15 cellular contexts compared by ENCODE assay signal in genomic region chr4:142265946-142266345, GRCh38.
DNase-seq lines count a peak whose midpoint lies in the region; ATAC-seq and TF ChIP-seq lines count a peak whose summit lies in the region.
"Had no signal": no experiment of that assay in that cellular context is flagged by ENCODE, and none has a peak within 500 bp of the region (broad histone marks: within the 10 kb centered on the region; RNA-seq: fewer than 3 reads in every experiment).

No MANE protein-coding gene starts in this region.

- DNase-seq in heart left ventricle (no peak), Right ventricle myocardium inferior (ENCODE audit: missing footprints) (no peak), right cardiac atrium (no peak), sigmoid colon (no peak)
- DNase-seq in activated naive CD8-positive, alpha-beta T cell treated with anti-CD3 and anti-CD28 coated beads for 36 hours, result no peak
- DNase-seq: activated effector memory CD4-positive, alpha-beta T cell treated with Interleukin-2 at 50 U/mL for 16 hours; caudate nucleus; NCI-H146; spleen; substantia nigra had no signal

- H3K27me3 Mint-ChIP-seq in activated naive CD8-positive, alpha-beta T cell treated with anti-CD3 and anti-CD28 coated beads for 36 hours, result no peaks in the 10 kb centered on the region

- H3K4me3 ChIP-seq in heart left ventricle (no peak overlapping the region), right cardiac atrium (ENCODE audit: low read length) (no peak overlapping the region), urinary bladder (ENCODE audit: low read depth, low read length) (no peak overlapping the region), sigmoid colon (no peak overlapping the region)
- H3K4me3 ChIP-seq: BLaER1 treated with 17β-estradiol and CSF1 and Interleukin-3, amounts not matched to agents 10 nM and 100 nM; spleen had no signal

- TF ChIP-seq POLR2A in heart left ventricle (IDR thresholded peaks at IDR 0.05) (no peak), sigmoid colon (IDR thresholded peaks at IDR 0.05) (no peak)

- peaks cover 78% of the 10 kb centered on the region for H3K36me3 Mint-ChIP-seq in activated naive CD8-positive, alpha-beta T cell treated with anti-CD3 and anti-CD28 coated beads for 36 hours

- H3K27ac ChIP-seq in heart left ventricle (peak overlapping the region; percentile 43 to 89 (median 76)), right cardiac atrium (ENCODE audit: low read length) (peak overlapping the region; percentile 23), urinary bladder (ENCODE audit: low read depth) (peak overlapping the region; percentile 23), sigmoid colon (peak overlapping the region in 2 of 4 donors; percentile 15 to 32)
- H3K27ac ChIP-seq: BLaER1 treated with 17β-estradiol and CSF1 and Interleukin-3, amounts not matched to agents 10 nM and 100 nM; KMS-11; spleen had no signal

- no peak overlapping the region for H3K4me3 Mint-ChIP-seq in activated naive CD8-positive, alpha-beta T cell treated with anti-CD3 and anti-CD28 coated beads for 36 hours

- WGBS in heart left ventricle, 4 donors, result 70 to 80% (median 78%) methylated on average over 2 of the region's 2 CpGs
- WGBS in right cardiac atrium, result 77% methylated on average over 2 of the region's 2 CpGs
- 92% methylated on average over 2 of the region's 2 CpGs for WGBS in urinary bladder
- WGBS in sigmoid colon, 2 donors, result 92 to 94% methylated on average over 2 of the region's 2 CpGs

- H3K4me1 ChIP-seq in heart left ventricle (peaks cover 0 to 36% (median 13%) of the 10 kb centered on the region in 12 donors), right cardiac atrium (ENCODE audit: control insufficient read depth, insufficient read depth, low read length) (peaks cover 2% of the 10 kb centered on the region), urinary bladder (ENCODE audit: insufficient read depth) (no peaks in the 10 kb centered on the region), sigmoid colon (peaks cover 0 to 32% (median 17%) of the 10 kb centered on the region in 4 donors)

- no peaks in the 10 kb centered on the region for H3K9me3 Mint-ChIP-seq in activated naive CD8-positive, alpha-beta T cell treated with anti-CD3 and anti-CD28 coated beads for 36 hours

- H3K36me3 ChIP-seq in heart left ventricle (peaks cover 0 to 8% (median 0%) of the 10 kb centered on the region in 9 donors), urinary bladder (ENCODE audit: insufficient read depth) (no peaks in the 10 kb centered on the region), sigmoid colon (no peaks in the 10 kb centered on the region)
- H3K36me3 ChIP-seq: BLaER1 treated with 17β-estradiol and CSF1 and Interleukin-3, amounts not matched to agents 10 nM and 100 nM; spleen had no signal

- H3K27me3 ChIP-seq in heart left ventricle (no peaks in the 10 kb centered on the region), right cardiac atrium (ENCODE audit: control insufficient read depth, insufficient read depth) (no peaks in the 10 kb centered on the region), sigmoid colon (no peaks in the 10 kb centered on the region)
- H3K27me3 ChIP-seq: BLaER1 treated with 17β-estradiol and CSF1 and Interleukin-3, amounts not matched to agents 10 nM and 100 nM; spleen had no signal

- H3K4me1 Mint-ChIP-seq in activated naive CD8-positive, alpha-beta T cell treated with anti-CD3 and anti-CD28 coated beads for 36 hours, result peaks cover 61% of the 10 kb centered on the region

- ATAC-seq in heart left ventricle (peak in 2 of 4 donors; percentile 16 to 25), Right ventricle myocardium inferior (no peak), right cardiac atrium (no peak), HG02588 (IDR thresholded peaks at IDR 0.05; ENCODE audit: unreplicated experiment) (no peak), GM19397 (IDR thresholded peaks at IDR 0.05; ENCODE audit: unreplicated experiment) (no peak)

- TF ChIP-seq EP300 in sigmoid colon (IDR thresholded peaks at IDR 0.05), result no peak

- no peak for TF ChIP-seq CTCF in heart left ventricle (IDR thresholded peaks at IDR 0.05)
- no peak for TF ChIP-seq CTCF in sigmoid colon (IDR thresholded peaks at IDR 0.05)

- H3K9me3 ChIP-seq in heart left ventricle, result no peaks in the 10 kb centered on the region
- no peaks in the 10 kb centered on the region for H3K9me3 ChIP-seq in right cardiac atrium (ENCODE audit: control insufficient read depth, low read length)
- H3K9me3 ChIP-seq in sigmoid colon, result no peaks in the 10 kb centered on the region
- H3K9me3 ChIP-seq: BLaER1 treated with 17β-estradiol and CSF1 and Interleukin-3, amounts not matched to agents 10 nM and 100 nM; spleen had no signal

- H3K27ac Mint-ChIP-seq in activated naive CD8-positive, alpha-beta T cell treated with anti-CD3 and anti-CD28 coated beads for 36 hours, result peak overlapping the region; percentile 51

- intact Hi-C loops in heart left ventricle (cut with DNase I) (loop anchor here in 1 of 10 donors (10.0 kb wide), 1 partner anchor 579 kb away; the partner anchor contains the start of gene INPP4B), Right ventricle myocardium inferior (cut with DNase I) (loop anchor here (10.0 kb wide), 2 partner anchors 131 to 579 kb away; partner anchors contain the start of gene INPP4B), right cardiac atrium (cut with DNase I) (no loop called here), sigmoid colon (cut with DNase I) (no loop called here)
